In the genomic region with DNA sequence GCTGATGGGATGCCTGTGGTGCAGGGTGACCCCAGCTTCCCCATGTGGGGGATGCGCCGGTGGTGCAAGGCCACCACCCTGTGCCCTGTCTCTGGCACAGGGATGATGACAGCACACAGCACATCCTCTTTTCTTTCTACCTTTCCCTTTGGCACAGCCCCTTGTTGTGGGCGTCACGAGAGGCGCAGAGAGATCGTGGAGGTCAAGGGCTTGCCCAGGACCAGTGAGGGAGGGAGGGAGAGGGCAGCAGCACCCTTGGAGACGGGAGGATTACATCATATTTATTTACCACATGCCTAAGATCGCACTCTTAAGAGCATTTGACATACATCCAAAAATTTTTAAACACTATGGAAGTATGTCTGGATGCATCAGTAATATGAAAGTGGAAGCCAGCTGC, we compare ENCODE assay signal across 21 cellular contexts. TPM values are rescaled to one million over a fixed set of nuclear protein-coding genes. Genes with fewer than 3 reads are reported as not detected.
DNase-seq lines count a peak whose midpoint lies in the region; ATAC-seq and TF ChIP-seq lines count a peak whose summit lies in the region.
"Had no signal": no experiment of that assay in that cellular context is flagged by ENCODE, and none has a peak within 500 bp of the region (broad histone marks: within the 10 kb centered on the region; RNA-seq: fewer than 3 reads in every experiment).

No MANE protein-coding gene starts in this region.

- peaks cover 0 to 35% (median 3%) of the 10 kb centered on the region in 6 donors for H3K36me3 ChIP-seq in spleen

- intact Hi-C loops in left ventricle myocardium superior (cut with micrococcal nuclease) (no loop called here), spleen (cut with DNase I; ENCODE audit: low total_unique reads) (no loop called here)
- intact Hi-C loops in activated CD8-positive, alpha-beta T cell treated with anti-CD3 and anti-CD28 coated beads for 36 hours (cut with micrococcal nuclease): no loop called here

- no peak overlapping the region for H3K4me3 ChIP-seq in spleen
- H3K4me3 ChIP-seq: adrenal gland, K562 had no signal

- CTCF ChIA-PET in activated CD8-positive, alpha-beta T cell treated with anti-CD3 and anti-CD28 coated beads for 36 hours (lab: Charles Lee): no interaction called here

- no peak for TF ChIP-seq POLR2A in spleen (IDR thresholded peaks at IDR 0.05)

- peaks cover 13% of the 10 kb centered on the region for H3K4me1 Mint-ChIP-seq in activated CD8-positive, alpha-beta T cell treated with anti-CD3 and anti-CD28 coated beads for 36 hours (ENCODE audit: low read depth)

- H3K27ac ChIP-seq in caudate nucleus (ENCODE audit: low read depth, low read length) (peak overlapping the region; percentile 72), spleen (peak overlapping the region in 7 of 8 donors; percentile 30 to 84 (median 63))
- H3K27ac ChIP-seq: epithelial cell of prostate, VCaP had no signal

- no peaks in the 10 kb centered on the region for H3K9me3 ChIP-seq in spleen
- H3K9me3 ChIP-seq: adrenal gland had no signal

- no peaks in the 10 kb centered on the region for H3K27me3 Mint-ChIP-seq in activated CD8-positive, alpha-beta T cell treated with anti-CD3 and anti-CD28 coated beads for 36 hours

- no peaks in the 10 kb centered on the region for H3K27me3 ChIP-seq in spleen (replicated peaks in 1 of 7)
- H3K27me3 ChIP-seq: adrenal gland had no signal

- WGBS in spleen, 5 donors: 51 to 70% (median 56%) methylated on average over 8 of the region's 8 CpGs

- POLR2A ChIA-PET in activated CD8-positive, alpha-beta T cell treated with anti-CD3 and anti-CD28 coated beads for 36 hours (lab: Charles Lee): interaction anchor here (0.6 kb wide), 1 partner anchor 10 kb away, joined by 3 read pairs; no protein-coding TSS in a partner anchor

- no peaks in the 10 kb centered on the region for H3K36me3 Mint-ChIP-seq in activated CD8-positive, alpha-beta T cell treated with anti-CD3 and anti-CD28 coated beads for 36 hours (ENCODE audit: low read depth)

- no peak for TF ChIP-seq CTCF in spleen (IDR thresholded peaks at IDR 0.05 in 8 of 11, conservative IDR thresholded peaks at IDR 0.05 in 3 of 11)
- no peak for TF ChIP-seq CTCF in activated CD8-positive, alpha-beta T cell treated with anti-CD3 and anti-CD28 coated beads for 36 hours (IDR thresholded peaks at IDR 0.05)

- peak; percentile 62 for DNase-seq in EH (ENCODE audit: low read depth)
- DNase-seq in caudate nucleus (lab: John Stamatoyannopoulos, UW): no peak
- DNase-seq in left ventricle myocardium superior: no peak
- DNase-seq in spleen: no peak
- no peak for DNase-seq in UCSD-AML1 (lab: John Stamatoyannopoulos, UW; ENCODE audit: unreplicated experiment)
- no peak for DNase-seq in activated CD8-positive, alpha-beta T cell treated with anti-CD3 and anti-CD28 coated beads for 36 hours
- DNase-seq in activated gamma-delta T cell (lab: John Stamatoyannopoulos, UW): no peak
- DNase-seq: activated CD8-positive, alpha-beta T cell treated with anti-CD3 and anti-CD28 coated beads, Interleukin-2, amount 10 ng/mL, durations not matched to agents 7 days and 5 days; cortex of kidney; NCI-H1048; NCI-H2107; NCI-H69; retina; stimulated activated CD4-positive, alpha-beta T cell treated with anti-CD3 and anti-CD28 coated beads, Interleukin-2, amount 100 ng/mL, for 48 hours; stimulated activated CD8-positive, alpha-beta memory T cell treated with anti-CD3 and anti-CD28 coated beads, Interleukin-4, amount 100 ng/mL, for 48 hours had no signal

- peaks cover 42 to 70% (median 61%) of the 10 kb centered on the region in 6 donors for H3K4me1 ChIP-seq in spleen

- H3K9me3 Mint-ChIP-seq in activated CD8-positive, alpha-beta T cell treated with anti-CD3 and anti-CD28 coated beads for 36 hours: no peaks in the 10 kb centered on the region
- H3K9me3 Mint-ChIP-seq: activated T-helper 1 cell treated with anti-CD3 and anti-CD28 coated beads, Interleukin-12 subunit alpha, Interleukin-12 subunit beta, Interleukin-2, Interleukin-4 antibody, amounts not matched to agents 30 ng/mL and 10 ng/mL and 1 ng/mL, durations not matched to agents 14 hours and 24 hours and 36 hours had no signal

- ATAC-seq in left ventricle myocardium superior (peak; percentile 1), GM18868 (IDR thresholded peaks at IDR 0.05; ENCODE audit: unreplicated experiment) (no peak)
- no peak for ATAC-seq in activated CD8-positive, alpha-beta T cell treated with anti-CD3 and anti-CD28 coated beads for 36 hours
- ATAC-seq: activated CD8-positive, alpha-beta T cell treated with anti-CD3 and anti-CD28 coated beads, Interleukin-2, amount 10 ng/mL, durations not matched to agents 7 days and 5 days; K562 had no signal

- no peak overlapping the region for H3K27ac Mint-ChIP-seq in activated CD8-positive, alpha-beta T cell treated with anti-CD3 and anti-CD28 coated beads for 36 hours
- H3K27ac Mint-ChIP-seq: activated CD8-positive, alpha-beta T cell treated with anti-CD3 and anti-CD28 coated beads, Interleukin-2, amount 10 ng/mL, durations not matched to agents 7 days and 5 days; activated T-helper 1 cell treated with anti-CD3 and anti-CD28 coated beads, Interleukin-12 subunit alpha, Interleukin-12 subunit beta, Interleukin-2, Interleukin-4 antibody, amounts not matched to agents 30 ng/mL and 10 ng/mL and 1 ng/mL, durations not matched to agents 14 hours and 24 hours and 36 hours had no signal

- H3K4me3 Mint-ChIP-seq in activated CD8-positive, alpha-beta T cell treated with anti-CD3 and anti-CD28 coated beads for 36 hours: no peak overlapping the region
- H3K4me3 Mint-ChIP-seq: activated CD8-positive, alpha-beta T cell treated with anti-CD3 and anti-CD28 coated beads, Interleukin-2, amount 10 ng/mL, durations not matched to agents 7 days and 5 days; activated T-helper 1 cell treated with anti-CD3 and anti-CD28 coated beads, Interleukin-12 subunit alpha, Interleukin-12 subunit beta, Interleukin-2, Interleukin-4 antibody, amounts not matched to agents 30 ng/mL and 10 ng/mL and 1 ng/mL, durations not matched to agents 14 hours and 24 hours and 36 hours had no signal

RNA-seq across cellular contexts. Expression of gene WFS1, which starts 12.6 kb away (rescaled TPM):
- total RNA-seq in left ventricle myocardium superior (70.5 TPM), spleen (10 to 100 TPM; 23.8 to 62.2 (median 54.8) TPM)
- polyA plus RNA-seq in spleen: 10 to 100 TPM in 1 of 3 donors, 1 to 10 TPM in 2; 4.9 to 10.4 (median 8.0) TPM
- total RNA-seq in activated CD8-positive, alpha-beta T cell treated with anti-CD3 and anti-CD28 coated beads for 36 hours: 1 to 10 TPM; 1.8 to 2.8 TPM

Comparison
In these comparisons a context has a peak if more than half of its experiments do, and no peak if none do; other contexts are left out.
1. RNA of gene WFS1, which starts 12.6 kb away (total RNA-seq): 70.5 TPM in left ventricle myocardium superior (single experiment) and 23.8 to 62.2 TPM in spleen; 1.8 to 2.8 TPM in activated CD8-positive, alpha-beta T cell treated with anti-CD3 and anti-CD28 coated beads for 36 hours; every median in the first group is over 4 times any median in the second.